In genomic region chr7:55145606-55146005, GRCh38 we compare ENCODE assay signal across 1 cellular context.
TF ChIP-seq lines count a peak whose summit lies in the region.

No MANE protein-coding gene starts in this region.

TF ChIP-seq in IMR-90, 13 proteins besides CTCF, POLR2A, EP300 and RAD21 (continued from another document):
- TF ChIP-seq ELK1 (IDR thresholded peaks at IDR 0.05; ENCODE audit: borderline replicate concordance, low read depth, low read length) (no peak), RFX5 (IDR thresholded peaks at IDR 0.05; ENCODE audit: low read depth, low read length) (no peak), SMC3 (IDR thresholded peaks at IDR 0.05; ENCODE audit: low read depth, low read length) (no peak), BHLHE40 (IDR thresholded peaks at IDR 0.05; ENCODE audit: low read depth, low read length) (no peak), CEBPB (IDR thresholded peaks at IDR 0.05; ENCODE audit: low read depth, low read length) (no peak), CHD1 (IDR thresholded peaks at IDR 0.05; ENCODE audit: low read depth, low read length) (no peak), FOS (IDR thresholded peaks at IDR 0.05; ENCODE audit: low read depth, low read length) (no peak)
